Comparison of ENCODE assay signal across 14 cellular contexts in genomic region chr1:234989479-234990327, GRCh38.
A peak's percentile ranks its signal among the peaks of the same experiment; 100 is the strongest.
DNase-seq lines count a peak whose midpoint lies in the region; ATAC-seq and TF ChIP-seq lines count a peak whose summit lies in the region.
"Had no signal": no experiment of that assay in that cellular context is flagged by ENCODE, and none has a peak within 500 bp of the region (broad histone marks: within the 10 kb centered on the region; RNA-seq: fewer than 3 reads in every experiment).

No MANE protein-coding gene starts in this region.

- H3K14ac ChIP-seq in trophoblast cell (ENCODE audit: low read length), result peak overlapping the region; percentile 0

- peak overlapping the region; percentile 5 for H2BK12ac ChIP-seq in trophoblast cell (ENCODE audit: low read length)

- H3K36me3 ChIP-seq in CD4-positive, CD25-positive, alpha-beta regulatory T cell (ENCODE audit: control insufficient read depth, insufficient read depth, low read length), result no peaks in the 10 kb centered on the region
- H3K36me3 ChIP-seq in trophoblast cell (ENCODE audit: control insufficient read depth in 1 of 2, insufficient read depth in 2 of 2, low read length in 2 of 2), result no peaks in the 10 kb centered on the region

- no peak overlapping the region for H3K9ac ChIP-seq in trophoblast cell (ENCODE audit: low read length)

- H3K9me3 ChIP-seq in CD4-positive, CD25-positive, alpha-beta regulatory T cell (ENCODE audit: control insufficient read depth in 2 of 2, low read length in 2 of 2), result no peaks in the 10 kb centered on the region
- no peaks in the 10 kb centered on the region for H3K9me3 ChIP-seq in trophoblast cell (ENCODE audit: insufficient read depth, low read depth, low read length)

- H3K27me3 ChIP-seq in CD4-positive, CD25-positive, alpha-beta regulatory T cell (ENCODE audit: control insufficient read depth, insufficient read depth, low read length), result no peaks in the 10 kb centered on the region
- H3K27me3 ChIP-seq in trophoblast cell (ENCODE audit: insufficient read depth, low read length), result no peaks in the 10 kb centered on the region

- H2AFZ ChIP-seq in trophoblast cell (ENCODE audit: insufficient read depth, low read length, poor library complexity), result no peak overlapping the region

- peak overlapping the region; percentile 23 for H4K8ac ChIP-seq in trophoblast cell (ENCODE audit: low read depth, low read length)

- H3K79me2 ChIP-seq in trophoblast cell (ENCODE audit: control insufficient read depth, insufficient read depth, low read length, poor library complexity), result peaks cover 5% of the 10 kb centered on the region

- TF ChIP-seq CTCF in HFFc6 (IDR thresholded peaks at IDR 0.05) (no peak), coronary artery (IDR thresholded peaks at IDR 0.05) (no peak)

- H3K36me3 Mint-ChIP-seq in CD4-positive, CD25-positive, alpha-beta regulatory T cell, result no peaks in the 10 kb centered on the region
- H3K36me3 Mint-ChIP-seq in HFFc6 (ENCODE audit: low read depth), result no peaks in the 10 kb centered on the region
- H3K36me3 Mint-ChIP-seq: memory B cell had no signal

- peak overlapping the region; percentile 1 for H3K4ac ChIP-seq in trophoblast cell (ENCODE audit: low read depth, low read length)

- DNase-seq in CD4-positive, CD25-positive, alpha-beta regulatory T cell, result no peak
- DNase-seq in HFFc6 (no peak), coronary artery (ENCODE audit: low spot score) (no peak), trophoblast cell (peak; percentile 61 to 72), AG20443 (ENCODE audit: low spot score) (no peak), posterior vena cava (ENCODE audit: low spot score) (no peak), posterior cingulate gyrus (no peak)
- DNase-seq: amygdala, NCI-H1694 treated with DMSO at 0.1 percent for 48 hours, NCI-H69 had no signal

- peak overlapping the region; percentile 15 for H2BK5ac ChIP-seq in trophoblast cell (ENCODE audit: low read depth, low read length, poor library complexity)

- H3K4me2 ChIP-seq in trophoblast cell (ENCODE audit: low read length), result no peak overlapping the region

- peaks cover 0 to 2% (median 0%) of the 10 kb centered on the region in 7 donors for H3K9me3 Mint-ChIP-seq in CD4-positive, CD25-positive, alpha-beta regulatory T cell
- no peaks in the 10 kb centered on the region for H3K9me3 Mint-ChIP-seq in HFFc6

- H3K23ac ChIP-seq in trophoblast cell (ENCODE audit: low read length), result no peak overlapping the region

- H2AK5ac ChIP-seq in trophoblast cell (ENCODE audit: low read length), result peak overlapping the region; percentile 5

- WGBS in trophoblast cell (ENCODE audit: extremely low coverage, insufficient coverage, insufficient read length), result no CpG with 5 or more reads among the region's 15 CpGs

- H3K27me3 Mint-ChIP-seq in CD4-positive, CD25-positive, alpha-beta regulatory T cell, result no peaks in the 10 kb centered on the region
- H3K27me3 Mint-ChIP-seq in HFFc6 (ENCODE audit: insufficient read depth), result no peaks in the 10 kb centered on the region; the same call in 1 of the 2 replicates
- H3K27me3 Mint-ChIP-seq: memory B cell had no signal

- intact Hi-C loops in posterior vena cava (cut with DNase I) (loop anchor here (5.0 to 10.0 kb wide), 5 partner anchors 75 to 455 kb away; partner anchors contain the start of gene IRF2BP2 (in 2 of the 2)), posterior cingulate gyrus (cut with DNase I) (loop anchor here (10.0 kb wide), 1 partner anchor 375 kb away; the partner anchor contains the start of gene IRF2BP2)

- no peak for ATAC-seq in CD4-positive, CD25-positive, alpha-beta regulatory T cell (ENCODE audit: low read depth in 2 of 2)
- ATAC-seq in HG02759 (IDR thresholded peaks at IDR 0.05; ENCODE audit: unreplicated experiment), result no peak

- H3K4me3 Mint-ChIP-seq in CD4-positive, CD25-positive, alpha-beta regulatory T cell, result peak overlapping the region in 1 of 4 donors; percentile 11
- H3K4me3 Mint-ChIP-seq in HFFc6, result no peak overlapping the region
- H3K4me3 Mint-ChIP-seq: memory B cell; T-helper 2 cell treated with Interferon-gamma antibody and Interleukin-4, amounts not matched to agents 5 μg/mL and 100 μg/mL, for 36 hours had no signal

- peak overlapping the region; percentile 50 for H2BK120ac ChIP-seq in trophoblast cell (ENCODE audit: insufficient read depth, low read length, poor library complexity)

- H3K4me1 ChIP-seq in CD4-positive, CD25-positive, alpha-beta regulatory T cell (ENCODE audit: control insufficient read depth, insufficient read depth, low read length, poor library complexity, severe bottlenecking), result peaks cover 16% of the 10 kb centered on the region
- H3K4me1 ChIP-seq in trophoblast cell (ENCODE audit: control insufficient read depth in 1 of 2, insufficient read depth in 2 of 2, low read length in 2 of 2), result peaks cover 25 to 33% of the 10 kb centered on the region in 2 experiments

- peaks cover 14 to 52% (median 30%) of the 10 kb centered on the region in 4 donors for H3K4me1 Mint-ChIP-seq in CD4-positive, CD25-positive, alpha-beta regulatory T cell
- H3K4me1 Mint-ChIP-seq in HFFc6 (ENCODE audit: low read depth), result peaks cover 55% of the 10 kb centered on the region

- H3K18ac ChIP-seq in trophoblast cell (ENCODE audit: low read length), result peak overlapping the region; percentile 15

- peaks cover 40% of the 10 kb centered on the region for H3K79me1 ChIP-seq in trophoblast cell (ENCODE audit: low read length)

- no peak overlapping the region for H4K12ac ChIP-seq in trophoblast cell (ENCODE audit: low read depth, low read length)

- peak overlapping the region; percentile 31 to 88 (median 65) for H3K27ac Mint-ChIP-seq in CD4-positive, CD25-positive, alpha-beta regulatory T cell
- peak overlapping the region; percentile 62; the same call in 1 of the 2 replicates for H3K27ac Mint-ChIP-seq in HFFc6

- peak overlapping the region; percentile 22 for H4K91ac ChIP-seq in trophoblast cell (ENCODE audit: low read depth, low read length)

- H3K4me3 ChIP-seq in CD4-positive, CD25-positive, alpha-beta regulatory T cell (ENCODE audit: low read depth, low read length), result no peak overlapping the region
- H3K4me3 ChIP-seq in coronary artery, result no peak overlapping the region
- no peak overlapping the region for H3K4me3 ChIP-seq in trophoblast cell (ENCODE audit: low read depth, low read length)

- no peak overlapping the region for H3K27ac ChIP-seq in CD4-positive, CD25-positive, alpha-beta regulatory T cell (ENCODE audit: insufficient read depth, low read length, poor library complexity, severe bottlenecking)
- peak overlapping the region; percentile 66 to 96 for H3K27ac ChIP-seq in coronary artery
- H3K27ac ChIP-seq in trophoblast cell (ENCODE audit: low read depth, low read length), result no peak overlapping the region
- H3K27ac ChIP-seq: C4-2B had no signal

Comparison
In these comparisons a context has a peak if more than half of its experiments do, and no peak if none do; other contexts are left out.
1. DNase-seq: peak in trophoblast cell (2 of 2); none in CD4-positive, CD25-positive, alpha-beta regulatory T cell (0 of 3), HFFc6 (single experiment), coronary artery (single experiment), AG20443 (single experiment), posterior vena cava (single experiment) and posterior cingulate gyrus (0 of 10).
2. H3K27ac ChIP-seq: peak in coronary artery (2 of 2); none in CD4-positive, CD25-positive, alpha-beta regulatory T cell (single experiment) and trophoblast cell (single experiment).